In the genomic region with DNA sequence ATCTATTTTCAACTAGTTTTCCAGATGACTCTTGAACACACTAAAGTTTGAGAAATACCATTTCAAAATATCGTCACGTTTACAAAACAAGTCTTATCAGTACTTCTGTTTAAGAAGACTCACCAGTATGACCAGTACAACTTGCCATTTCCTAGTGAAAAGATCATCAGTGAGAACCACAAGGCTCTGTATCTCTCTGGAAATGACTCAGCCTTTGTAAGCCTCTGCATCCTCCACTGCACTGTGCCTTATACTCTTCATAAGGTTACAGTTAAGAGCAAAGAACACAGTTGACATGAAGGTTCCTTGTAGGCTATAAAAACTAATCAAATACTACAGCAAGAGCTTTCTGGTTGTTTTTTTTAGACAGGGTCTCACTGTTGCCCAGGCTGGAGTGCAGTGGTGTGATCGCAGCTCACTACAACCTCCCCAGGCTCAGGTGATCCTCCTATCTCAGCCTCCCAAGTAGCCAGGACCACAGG, we compare ENCODE assay signal across 9 cellular contexts. TPM values are rescaled to one million over a fixed set of nuclear protein-coding genes. Genes with fewer than 3 reads are reported as not detected.
DNase-seq lines count a peak whose midpoint lies in the region; ATAC-seq, FAIRE-seq and TF ChIP-seq lines count a peak whose summit lies in the region.
"Had no signal": no experiment of that assay in that cellular context is flagged by ENCODE, and none has a peak within 500 bp of the region (broad histone marks: within the 10 kb centered on the region; RNA-seq: fewer than 3 reads in every experiment).

No MANE protein-coding gene starts in this region.

- H3K4me1 Mint-ChIP-seq in Calu3 (ENCODE audit: low read depth, unreplicated experiment), result peaks cover 29% of the 10 kb centered on the region

- CTCF ChIA-PET in Calu3 (lab: Charles Lee), result interaction anchor here (0.7 kb wide), 1 partner anchor 11 kb away, joined by 5 read pairs; no protein-coding TSS in a partner anchor

- H3K4me3 Mint-ChIP-seq in Calu3 (ENCODE audit: low read depth, unreplicated experiment), result no peak overlapping the region

- no peak overlapping the region for H3K27ac ChIP-seq in substantia nigra (ENCODE audit: low read depth, low read length, poor library complexity, severe bottlenecking)
- H3K27ac ChIP-seq: thoracic aorta had no signal

- peak; percentile 87 for FAIRE-seq in GM12892 (lab: Jason Lieb, UNC)

- H3K27me3 Mint-ChIP-seq in Calu3 (ENCODE audit: unreplicated experiment), result no peaks in the 10 kb centered on the region

- H3K36me3 Mint-ChIP-seq in Calu3 (ENCODE audit: insufficient read depth, unreplicated experiment), result peaks cover 47% of the 10 kb centered on the region

- ATAC-seq in GM21528 (IDR thresholded peaks at IDR 0.05; ENCODE audit: low FRiP score, unreplicated experiment), result peak; percentile 89

- DNase-seq in GM12892 (ENCODE audit: insufficient read length), result peak; percentile 43
- peak; percentile 88 for DNase-seq in HS-5 (ENCODE audit: low read depth)
- peak; percentile 59 for DNase-seq in epithelial cell of proximal tubule (ENCODE audit: low read depth)
- DNase-seq in substantia nigra (lab: John Stamatoyannopoulos, UW), result no peak
- no peak for DNase-seq in NCI-H446 treated with DMSO at 0.1 percent for 48 hours (lab: John Stamatoyannopoulos, UW)
- no peak for DNase-seq in Calu3
- no peak for DNase-seq in NCI-H2029 treated with DMSO at 0.1 percent for 48 hours (lab: John Stamatoyannopoulos, UW)

- no peak overlapping the region for H3K27ac Mint-ChIP-seq in Calu3 (ENCODE audit: unreplicated experiment)

- no peak overlapping the region for H3K4me3 ChIP-seq in epithelial cell of proximal tubule (ENCODE audit: low read depth, low read length)
- H3K4me3 ChIP-seq: thoracic aorta had no signal

- no TSS peak for BruUV-seq in Calu3 (replicated peaks; lab: Mats Ljungman, UMichigan)

- H3K9me3 Mint-ChIP-seq in Calu3 (ENCODE audit: low read depth, unreplicated experiment), result no peaks in the 10 kb centered on the region

- intact Hi-C loops in Calu3 (cut with micrococcal nuclease; ENCODE audit: unreplicated experiment), result no loop called here

- TF ChIP-seq CTCF in epithelial cell of proximal tubule (conservative IDR thresholded peaks at IDR 0.05; ENCODE audit: low read depth, low read length), result no peak
- TF ChIP-seq CTCF in Calu3 (IDR thresholded peaks at IDR 0.05; ENCODE audit: unreplicated experiment), result no peak

- TF ChIP-seq POLR2A in GM12892 (IDR thresholded peaks at IDR 0.05; ENCODE audit: low read depth, low read length), result no peak

RNA-seq across cellular contexts. Expression of gene VTI1B, which starts 5.7 kb away (rescaled TPM):
- 52.8 TPM for polyA plus RNA-seq in GM12892 (2012; ENCODE audit: missing spikeins)
- total RNA-seq in epithelial cell of proximal tubule (40.4 and 46.2 TPM in 2 replicates), Calu3 (2022) (70.3 and 75.5 TPM in 2 replicates)

RNA-seq across cellular contexts. Expression of gene RDH11, which starts 15.4 kb away (rescaled TPM):
- polyA plus RNA-seq in GM12892 (2012; ENCODE audit: missing spikeins), result 45.1 TPM
- total RNA-seq in epithelial cell of proximal tubule (76.0 and 101 TPM in 2 replicates), Calu3 (2022) (117 and 133 TPM in 2 replicates)

RNA-seq across cellular contexts. Expression of gene RDH12, which starts 21.5 kb away (rescaled TPM):
- not detected for polyA plus RNA-seq in GM12892 (2012; ENCODE audit: missing spikeins)
- 0.51 TPM in 1 of 2 replicates, not detected in the other for total RNA-seq in epithelial cell of proximal tubule
- total RNA-seq in Calu3 (2022), result 0.38 and 0.51 TPM in 2 replicates
- total RNA-seq: thoracic aorta had no signal

Comparison
In these comparisons a context has a peak if more than half of its experiments do, and no peak if none do; other contexts are left out.
1. DNase-seq: peak in GM12892 (single experiment), HS-5 (single experiment) and epithelial cell of proximal tubule (single experiment); none in substantia nigra (0 of 49), NCI-H446 treated with DMSO at 0.1 percent for 48 hours (single experiment), Calu3 (single experiment) and NCI-H2029 treated with DMSO at 0.1 percent for 48 hours (single experiment).